ENCODE assay signal across 15 cellular contexts in genomic region chr4:155510771-155511170, GRCh38.
DNase-seq lines count a peak whose midpoint lies in the region; ATAC-seq and TF ChIP-seq lines count a peak whose summit lies in the region.
"Had no signal": no experiment of that assay in that cellular context is flagged by ENCODE, and none has a peak within 500 bp of the region (broad histone marks: within the 10 kb centered on the region; RNA-seq: fewer than 3 reads in every experiment).

No MANE protein-coding gene starts in this region.

- peaks cover 77% of the 10 kb centered on the region for H3K4me1 ChIP-seq in left ventricle myocardium inferior
- no peaks in the 10 kb centered on the region for H3K4me1 ChIP-seq in CD8-positive, alpha-beta memory T cell (ENCODE audit: insufficient read depth, low read length)

- POLR2A ChIA-PET in activated CD8-positive, alpha-beta T cell treated with anti-CD3 and anti-CD28 coated beads for 36 hours (lab: Charles Lee) = no interaction called here
- POLR2A ChIA-PET in activated CD8-positive, alpha-beta T cell treated with anti-CD3 and anti-CD28 coated beads, Interleukin-2, amount 10 ng/mL, durations not matched to agents 7 days and 5 days (lab: Charles Lee) = interaction anchor here (0.7 kb wide), 1 partner anchor 30 kb away, joined by 3 read pairs; no protein-coding TSS in a partner anchor
- POLR2A ChIA-PET in CD8-positive, alpha-beta memory T cell (lab: Charles Lee) = no interaction called here

- no peak for TF ChIP-seq CTCF in activated CD8-positive, alpha-beta T cell treated with anti-CD3 and anti-CD28 coated beads for 36 hours (IDR thresholded peaks at IDR 0.05)
- no peak for TF ChIP-seq CTCF in left ventricle myocardium inferior (IDR thresholded peaks at IDR 0.05; ENCODE audit: borderline replicate concordance)
- TF ChIP-seq CTCF in HFFc6 (IDR thresholded peaks at IDR 0.05) = no peak

- H3K36me3 Mint-ChIP-seq in activated CD8-positive, alpha-beta T cell treated with anti-CD3 and anti-CD28 coated beads for 36 hours (ENCODE audit: low read depth) = no peaks in the 10 kb centered on the region
- no peaks in the 10 kb centered on the region for H3K36me3 Mint-ChIP-seq in activated CD8-positive, alpha-beta T cell treated with anti-CD3 and anti-CD28 coated beads, Interleukin-2, amount 10 ng/mL, durations not matched to agents 7 days and 5 days (ENCODE audit: low read depth)
- H3K36me3 Mint-ChIP-seq in activated T-helper 2 cell treated with anti-CD3 and anti-CD28 coated beads, Interferon-gamma antibody, Interleukin-2, Interleukin-4, amounts not matched to agents 10 μg/mL and 5 μg/mL and 100 μg/mL, durations not matched to agents 14 hours and 24 hours and 36 hours (ENCODE audit: low read depth) = no peaks in the 10 kb centered on the region
- H3K36me3 Mint-ChIP-seq in CD8-positive, alpha-beta memory T cell = no peaks in the 10 kb centered on the region
- no peaks in the 10 kb centered on the region for H3K36me3 Mint-ChIP-seq in HFFc6 (ENCODE audit: low read depth)

- peak; percentile 20 for ATAC-seq in activated CD8-positive, alpha-beta T cell treated with anti-CD3 and anti-CD28 coated beads for 36 hours
- no peak for ATAC-seq in activated CD8-positive, alpha-beta T cell treated with anti-CD3 and anti-CD28 coated beads, Interleukin-2, amount 10 ng/mL, durations not matched to agents 7 days and 5 days
- no peak for ATAC-seq in Right ventricle myocardium superior (ENCODE audit: poor library complexity)

- intact Hi-C loops in activated CD8-positive, alpha-beta T cell treated with anti-CD3 and anti-CD28 coated beads for 36 hours (cut with micrococcal nuclease) = no loop called here
- intact Hi-C loops in left ventricle myocardium inferior (cut with micrococcal nuclease) (no loop called here), Right ventricle myocardium superior (cut with DNase I) (no loop called here)
- intact Hi-C loops in activated T-helper 2 cell treated with anti-CD3 and anti-CD28 coated beads, Interferon-gamma antibody, Interleukin-2, Interleukin-4, amounts not matched to agents 10 μg/mL and 5 μg/mL and 100 μg/mL, durations not matched to agents 14 hours and 24 hours and 36 hours (cut with micrococcal nuclease) = loop anchor here (2.0 to 5.0 kb wide), 3 partner anchors 72 to 134 kb away; partner anchors contain the start of gene MAP9

- H3K9me3 Mint-ChIP-seq in activated CD8-positive, alpha-beta T cell treated with anti-CD3 and anti-CD28 coated beads for 36 hours = no peaks in the 10 kb centered on the region
- no peaks in the 10 kb centered on the region for H3K9me3 Mint-ChIP-seq in activated CD8-positive, alpha-beta T cell treated with anti-CD3 and anti-CD28 coated beads, Interleukin-2, amount 10 ng/mL, durations not matched to agents 7 days and 5 days (ENCODE audit: insufficient read depth)
- no peaks in the 10 kb centered on the region for H3K9me3 Mint-ChIP-seq in activated T-helper 2 cell treated with anti-CD3 and anti-CD28 coated beads, Interferon-gamma antibody, Interleukin-2, Interleukin-4, amounts not matched to agents 10 μg/mL and 5 μg/mL and 100 μg/mL, durations not matched to agents 14 hours and 24 hours and 36 hours
- H3K9me3 Mint-ChIP-seq in CD8-positive, alpha-beta memory T cell = peaks cover 0 to 4% (median 0%) of the 10 kb centered on the region in 5 donors
- H3K9me3 Mint-ChIP-seq in HFFc6 = peaks cover 11% of the 10 kb centered on the region; the same call in 1 of the 2 replicates
- H3K9me3 Mint-ChIP-seq: CD4-positive, alpha-beta T cell; H9 had no signal

- no peak overlapping the region for H3K4me3 ChIP-seq in left ventricle myocardium inferior
- no peak overlapping the region for H3K4me3 ChIP-seq in CD8-positive, alpha-beta memory T cell (ENCODE audit: low read length)

- H3K36me3 ChIP-seq in left ventricle myocardium inferior = no peaks in the 10 kb centered on the region
- H3K36me3 ChIP-seq in CD8-positive, alpha-beta memory T cell (ENCODE audit: insufficient read depth, low read length) = no peaks in the 10 kb centered on the region

- no peak overlapping the region for H3K27ac Mint-ChIP-seq in activated CD8-positive, alpha-beta T cell treated with anti-CD3 and anti-CD28 coated beads for 36 hours
- no peak overlapping the region for H3K27ac Mint-ChIP-seq in activated CD8-positive, alpha-beta T cell treated with anti-CD3 and anti-CD28 coated beads, Interleukin-2, amount 10 ng/mL, durations not matched to agents 7 days and 5 days
- H3K27ac Mint-ChIP-seq in activated T-helper 2 cell treated with anti-CD3 and anti-CD28 coated beads, Interferon-gamma antibody, Interleukin-2, Interleukin-4, amounts not matched to agents 10 μg/mL and 5 μg/mL and 100 μg/mL, durations not matched to agents 14 hours and 24 hours and 36 hours = peak overlapping the region; percentile 90
- peak overlapping the region in 1 of 8 donors; percentile 1 for H3K27ac Mint-ChIP-seq in CD8-positive, alpha-beta memory T cell
- no peak overlapping the region for H3K27ac Mint-ChIP-seq in HFFc6
- H3K27ac Mint-ChIP-seq: B cell; CD4-positive, alpha-beta T cell; H9 had no signal

- peaks cover 7% of the 10 kb centered on the region for H3K27me3 Mint-ChIP-seq in activated CD8-positive, alpha-beta T cell treated with anti-CD3 and anti-CD28 coated beads for 36 hours
- no peaks in the 10 kb centered on the region for H3K27me3 Mint-ChIP-seq in activated CD8-positive, alpha-beta T cell treated with anti-CD3 and anti-CD28 coated beads, Interleukin-2, amount 10 ng/mL, durations not matched to agents 7 days and 5 days (ENCODE audit: low read depth)
- H3K27me3 Mint-ChIP-seq in activated T-helper 2 cell treated with anti-CD3 and anti-CD28 coated beads, Interferon-gamma antibody, Interleukin-2, Interleukin-4, amounts not matched to agents 10 μg/mL and 5 μg/mL and 100 μg/mL, durations not matched to agents 14 hours and 24 hours and 36 hours (ENCODE audit: low read depth) = peaks cover 15% of the 10 kb centered on the region
- peaks cover 0 to 3% of the 10 kb centered on the region in 2 donors for H3K27me3 Mint-ChIP-seq in CD8-positive, alpha-beta memory T cell
- H3K27me3 Mint-ChIP-seq in HFFc6 (ENCODE audit: insufficient read depth) = peaks cover 2% of the 10 kb centered on the region; the same call in 1 of the 2 replicates
- H3K27me3 Mint-ChIP-seq: B cell had no signal

- H3K9me3 ChIP-seq in left ventricle myocardium inferior (replicated peaks) = no peaks in the 10 kb centered on the region
- no peaks in the 10 kb centered on the region for H3K9me3 ChIP-seq in CD8-positive, alpha-beta memory T cell (ENCODE audit: low read length)

- no peak for DNase-seq in activated CD8-positive, alpha-beta T cell treated with anti-CD3 and anti-CD28 coated beads for 36 hours
- no peak for DNase-seq in activated CD8-positive, alpha-beta T cell treated with anti-CD3 and anti-CD28 coated beads, Interleukin-2, amount 10 ng/mL, durations not matched to agents 7 days and 5 days
- DNase-seq in left ventricle myocardium inferior (no peak), Right ventricle myocardium superior (no peak), HFFc6 (no peak)
- DNase-seq in activated T-helper 2 cell treated with anti-CD3 and anti-CD28 coated beads, Interferon-gamma antibody, Interleukin-2, Interleukin-4, amounts not matched to agents 10 μg/mL and 5 μg/mL and 100 μg/mL, durations not matched to agents 14 hours and 24 hours and 36 hours (ENCODE audit: low spot score) = no peak
- DNase-seq in CD8-positive, alpha-beta memory T cell = no peak
- DNase-seq: ACHN; C1 segment of cervical spinal cord; CD4-positive, alpha-beta T cell; DMS79; EL; GOT3; H9 had no signal

- no peaks in the 10 kb centered on the region for H3K27me3 ChIP-seq in left ventricle myocardium inferior (ENCODE audit: low read depth)
- H3K27me3 ChIP-seq in CD8-positive, alpha-beta memory T cell (ENCODE audit: insufficient read depth, low read length, poor library complexity, severe bottlenecking) = no peaks in the 10 kb centered on the region

- H3K4me1 Mint-ChIP-seq in activated CD8-positive, alpha-beta T cell treated with anti-CD3 and anti-CD28 coated beads for 36 hours (ENCODE audit: low read depth) = no peaks in the 10 kb centered on the region
- H3K4me1 Mint-ChIP-seq in activated CD8-positive, alpha-beta T cell treated with anti-CD3 and anti-CD28 coated beads, Interleukin-2, amount 10 ng/mL, durations not matched to agents 7 days and 5 days (ENCODE audit: low read depth) = peaks cover 6% of the 10 kb centered on the region
- H3K4me1 Mint-ChIP-seq in activated T-helper 2 cell treated with anti-CD3 and anti-CD28 coated beads, Interferon-gamma antibody, Interleukin-2, Interleukin-4, amounts not matched to agents 10 μg/mL and 5 μg/mL and 100 μg/mL, durations not matched to agents 14 hours and 24 hours and 36 hours (ENCODE audit: low read depth) = peaks cover 14% of the 10 kb centered on the region
- no peaks in the 10 kb centered on the region for H3K4me1 Mint-ChIP-seq in CD8-positive, alpha-beta memory T cell
- no peaks in the 10 kb centered on the region for H3K4me1 Mint-ChIP-seq in HFFc6 (ENCODE audit: low read depth)
- H3K4me1 Mint-ChIP-seq: B cell had no signal

- H3K27ac ChIP-seq in left ventricle myocardium inferior (replicated peaks) = peak overlapping the region; percentile 77
- no peak overlapping the region for H3K27ac ChIP-seq in CD8-positive, alpha-beta memory T cell (ENCODE audit: low read depth, low read length)

- CTCF ChIA-PET in activated CD8-positive, alpha-beta T cell treated with anti-CD3 and anti-CD28 coated beads for 36 hours (lab: Charles Lee) = interaction anchor here (1.3 kb wide), 1 partner anchor 64 kb away, joined by 3 read pairs; no protein-coding TSS in a partner anchor
- CTCF ChIA-PET in activated CD8-positive, alpha-beta T cell treated with anti-CD3 and anti-CD28 coated beads, Interleukin-2, amount 10 ng/mL, durations not matched to agents 7 days and 5 days (lab: Charles Lee) = interaction anchor here (0.9 to 1.3 kb wide), 2 partner anchors 9 to 18 kb away, joined by 4 read pairs; no protein-coding TSS in a partner anchor
- CTCF ChIA-PET in CD8-positive, alpha-beta memory T cell (lab: Charles Lee) = no interaction called here

- H3K4me3 Mint-ChIP-seq in activated CD8-positive, alpha-beta T cell treated with anti-CD3 and anti-CD28 coated beads for 36 hours = no peak overlapping the region
- no peak overlapping the region for H3K4me3 Mint-ChIP-seq in activated CD8-positive, alpha-beta T cell treated with anti-CD3 and anti-CD28 coated beads, Interleukin-2, amount 10 ng/mL, durations not matched to agents 7 days and 5 days
- H3K4me3 Mint-ChIP-seq in activated T-helper 2 cell treated with anti-CD3 and anti-CD28 coated beads, Interferon-gamma antibody, Interleukin-2, Interleukin-4, amounts not matched to agents 10 μg/mL and 5 μg/mL and 100 μg/mL, durations not matched to agents 14 hours and 24 hours and 36 hours (ENCODE audit: low read depth) = no peak overlapping the region
- H3K4me3 Mint-ChIP-seq in CD8-positive, alpha-beta memory T cell = no peak overlapping the region
- no peak overlapping the region for H3K4me3 Mint-ChIP-seq in HFFc6
- H3K4me3 Mint-ChIP-seq: B cell; CD4-positive, alpha-beta T cell; H9 had no signal
